ENCODE assay signal across 1 cellular context in genomic region chr6:35177139-35177538, GRCh38.
A peak's percentile ranks its signal among the peaks of the same experiment; 100 is the strongest.
TF ChIP-seq lines count a peak whose summit lies in the region.

No MANE protein-coding gene starts in this region.

TF ChIP-seq in K562, 482 proteins besides CTCF, POLR2A, EP300 and RAD21 (continued from another document and continues in another):
- TF ChIP-seq TCFL5 (CRISPR knock-in tag; conservative IDR thresholded peaks at IDR 0.05), result no peak
- peak; percentile 50 for TF ChIP-seq SPI1 (IDR thresholded peaks at IDR 0.05; ENCODE audit: borderline replicate concordance, low read depth, low read length)
- TF ChIP-seq COPS2 (conservative IDR thresholded peaks at IDR 0.05), result no peak
- no peak for TF ChIP-seq ZC3H11A (IDR thresholded peaks at IDR 0.05; ENCODE audit: low read depth, low read length)
- TF ChIP-seq KDM4B (IDR thresholded peaks at IDR 0.05; ENCODE audit: borderline replicate concordance in 2 of 2, low read depth in 1 of 2), result peak in 1 of 2 experiments; percentile 55; a peak in 1 of 4 replicates
- TF ChIP-seq ZNF165 (CRISPR knock-in tag; IDR thresholded peaks at IDR 0.05; ENCODE audit: borderline replicate concordance), result no peak
- TF ChIP-seq BRF1 (IDR thresholded peaks at IDR 0.05; ENCODE audit: borderline replicate concordance, extremely low read depth, insufficient read length), result no peak
- TF ChIP-seq CEBPB (tag; IDR thresholded peaks at IDR 0.05), result peak; percentile 97
- no peak for TF ChIP-seq PCBP2 (IDR thresholded peaks at IDR 0.05; ENCODE audit: low read depth, low read length, poor library complexity, severe bottlenecking)
- TF ChIP-seq KAT7 (CRISPR knock-in tag; IDR thresholded peaks at IDR 0.05; ENCODE audit: borderline replicate concordance), result no peak
- TF ChIP-seq IFI16 (CRISPR knock-in tag; IDR thresholded peaks at IDR 0.05), result no peak
- TF ChIP-seq DIDO1 (tag; IDR thresholded peaks at IDR 0.05; ENCODE audit: low read depth), result no peak; the same call in 1 of the 2 replicates
- no peak for TF ChIP-seq NR2C2 (CRISPR knock-in tag; IDR thresholded peaks at IDR 0.05)
- no peak for TF ChIP-seq NR2C2 (tag; IDR thresholded peaks at IDR 0.05)
- no peak for TF ChIP-seq ZNF280B (CRISPR knock-in tag; IDR thresholded peaks at IDR 0.05)
- no peak for TF ChIP-seq MTF1 (CRISPR knock-in tag; IDR thresholded peaks at IDR 0.05; ENCODE audit: borderline replicate concordance)
- TF ChIP-seq, protein P1, sequence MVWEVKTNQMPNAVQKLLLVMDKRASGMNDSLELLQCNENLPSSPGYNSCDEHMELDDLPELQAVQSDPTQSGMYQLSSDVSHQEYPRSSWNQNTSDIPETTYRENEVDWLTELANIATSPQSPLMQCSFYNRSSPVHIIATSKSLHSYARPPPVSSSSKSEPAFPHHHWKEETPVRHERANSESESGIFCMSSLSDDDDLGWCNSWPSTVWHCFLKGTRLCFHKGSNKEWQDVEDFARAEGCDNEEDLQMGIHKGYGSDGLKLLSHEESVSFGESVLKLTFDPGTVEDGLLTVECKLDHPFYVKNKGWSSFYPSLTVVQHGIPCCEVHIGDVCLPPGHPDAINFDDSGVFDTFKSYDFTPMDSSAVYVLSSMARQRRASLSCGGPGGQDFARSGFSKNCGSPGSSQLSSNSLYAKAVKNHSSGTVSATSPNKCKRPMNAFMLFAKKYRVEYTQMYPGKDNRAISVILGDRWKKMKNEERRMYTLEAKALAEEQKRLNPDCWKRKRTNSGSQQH (CRISPR knock-in tag; IDR thresholded peaks at IDR 0.05), result no peak
- TF ChIP-seq SNIP1 (IDR thresholded peaks at IDR 0.05; ENCODE audit: low read depth), result no peak
- TF ChIP-seq TCF3 (CRISPR knock-in tag; IDR thresholded peaks at IDR 0.05), result no peak
- no peak for TF ChIP-seq CAMTA2 (CRISPR knock-in tag; conservative IDR thresholded peaks at IDR 0.05)
- TF ChIP-seq ILF3 (IDR thresholded peaks at IDR 0.05; ENCODE audit: borderline replicate concordance), result no peak
- no peak for TF ChIP-seq U2AF1 (optimal IDR thresholded peaks at IDR 0.05; ENCODE audit: low read depth, low read length)
- TF ChIP-seq KLF16 (IDR thresholded peaks at IDR 0.05), result no peak
- TF ChIP-seq FOSL1 (tag; conservative IDR thresholded peaks at IDR 0.05), result no peak
- TF ChIP-seq ARNT (IDR thresholded peaks at IDR 0.05), result peak in 1 of 2 experiments; percentile 69; a peak in 1 of 4 replicates
- TF ChIP-seq ZNF507 (tag; conservative IDR thresholded peaks at IDR 0.05), result no peak
- TF ChIP-seq AFF1 (IDR thresholded peaks at IDR 0.05; ENCODE audit: low read depth in 1 of 2, partially characterized antibody in 2 of 2), result peak in 1 of 2 experiments; percentile 79
- TF ChIP-seq, protein P2, sequence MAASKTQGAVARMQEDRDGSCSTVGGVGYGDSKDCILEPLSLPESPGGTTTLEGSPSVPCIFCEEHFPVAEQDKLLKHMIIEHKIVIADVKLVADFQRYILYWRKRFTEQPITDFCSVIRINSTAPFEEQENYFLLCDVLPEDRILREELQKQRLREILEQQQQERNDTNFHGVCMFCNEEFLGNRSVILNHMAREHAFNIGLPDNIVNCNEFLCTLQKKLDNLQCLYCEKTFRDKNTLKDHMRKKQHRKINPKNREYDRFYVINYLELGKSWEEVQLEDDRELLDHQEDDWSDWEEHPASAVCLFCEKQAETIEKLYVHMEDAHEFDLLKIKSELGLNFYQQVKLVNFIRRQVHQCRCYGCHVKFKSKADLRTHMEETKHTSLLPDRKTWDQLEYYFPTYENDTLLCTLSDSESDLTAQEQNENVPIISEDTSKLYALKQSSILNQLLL (CRISPR knock-in tag; IDR thresholded peaks at IDR 0.05; ENCODE audit: borderline replicate concordance), result no peak
- TF ChIP-seq GATAD2A (IDR thresholded peaks at IDR 0.05), result no peak
- TF ChIP-seq ZNF184 (CRISPR knock-in tag; IDR thresholded peaks at IDR 0.05), result no peak
- no peak for TF ChIP-seq RBM17 (IDR thresholded peaks at IDR 0.05; ENCODE audit: borderline replicate concordance, low read depth, low read length)
- TF ChIP-seq FOXP4 (CRISPR knock-in tag; IDR thresholded peaks at IDR 0.05; ENCODE audit: borderline replicate concordance), result no peak
- no peak for TF ChIP-seq BHLHE40 (IDR thresholded peaks at IDR 0.05; ENCODE audit: low read length)
- TF ChIP-seq ZFP30 (CRISPR knock-in tag; IDR thresholded peaks at IDR 0.05; ENCODE audit: borderline replicate concordance), result no peak
- TF ChIP-seq, protein P3, sequence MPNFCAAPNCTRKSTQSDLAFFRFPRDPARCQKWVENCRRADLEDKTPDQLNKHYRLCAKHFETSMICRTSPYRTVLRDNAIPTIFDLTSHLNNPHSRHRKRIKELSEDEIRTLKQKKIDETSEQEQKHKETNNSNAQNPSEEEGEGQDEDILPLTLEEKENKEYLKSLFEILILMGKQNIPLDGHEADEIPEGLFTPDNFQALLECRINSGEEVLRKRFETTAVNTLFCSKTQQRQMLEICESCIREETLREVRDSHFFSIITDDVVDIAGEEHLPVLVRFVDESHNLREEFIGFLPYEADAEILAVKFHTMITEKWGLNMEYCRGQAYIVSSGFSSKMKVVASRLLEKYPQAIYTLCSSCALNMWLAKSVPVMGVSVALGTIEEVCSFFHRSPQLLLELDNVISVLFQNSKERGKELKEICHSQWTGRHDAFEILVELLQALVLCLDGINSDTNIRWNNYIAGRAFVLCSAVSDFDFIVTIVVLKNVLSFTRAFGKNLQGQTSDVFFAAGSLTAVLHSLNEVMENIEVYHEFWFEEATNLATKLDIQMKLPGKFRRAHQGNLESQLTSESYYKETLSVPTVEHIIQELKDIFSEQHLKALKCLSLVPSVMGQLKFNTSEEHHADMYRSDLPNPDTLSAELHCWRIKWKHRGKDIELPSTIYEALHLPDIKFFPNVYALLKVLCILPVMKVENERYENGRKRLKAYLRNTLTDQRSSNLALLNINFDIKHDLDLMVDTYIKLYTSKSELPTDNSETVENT (CRISPR knock-in tag; IDR thresholded peaks at IDR 0.05), result no peak
- TF ChIP-seq CREB1 (IDR thresholded peaks at IDR 0.05), result no peak
- TF ChIP-seq CREB1 (CRISPR knock-in tag; IDR thresholded peaks at IDR 0.05), result no peak
- no peak for TF ChIP-seq HDAC1 (IDR thresholded peaks at IDR 0.05)
- no peak for TF ChIP-seq ZNF282 (CRISPR knock-in tag; IDR thresholded peaks at IDR 0.05)
- TF ChIP-seq, protein P4, sequence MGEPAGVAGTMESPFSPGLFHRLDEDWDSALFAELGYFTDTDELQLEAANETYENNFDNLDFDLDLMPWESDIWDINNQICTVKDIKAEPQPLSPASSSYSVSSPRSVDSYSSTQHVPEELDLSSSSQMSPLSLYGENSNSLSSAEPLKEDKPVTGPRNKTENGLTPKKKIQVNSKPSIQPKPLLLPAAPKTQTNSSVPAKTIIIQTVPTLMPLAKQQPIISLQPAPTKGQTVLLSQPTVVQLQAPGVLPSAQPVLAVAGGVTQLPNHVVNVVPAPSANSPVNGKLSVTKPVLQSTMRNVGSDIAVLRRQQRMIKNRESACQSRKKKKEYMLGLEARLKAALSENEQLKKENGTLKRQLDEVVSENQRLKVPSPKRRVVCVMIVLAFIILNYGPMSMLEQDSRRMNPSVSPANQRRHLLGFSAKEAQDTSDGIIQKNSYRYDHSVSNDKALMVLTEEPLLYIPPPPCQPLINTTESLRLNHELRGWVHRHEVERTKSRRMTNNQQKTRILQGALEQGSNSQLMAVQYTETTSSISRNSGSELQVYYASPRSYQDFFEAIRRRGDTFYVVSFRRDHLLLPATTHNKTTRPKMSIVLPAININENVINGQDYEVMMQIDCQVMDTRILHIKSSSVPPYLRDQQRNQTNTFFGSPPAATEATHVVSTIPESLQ (CRISPR knock-in tag; IDR thresholded peaks at IDR 0.05), result no peak
- TF ChIP-seq NEUROD1 (IDR thresholded peaks at IDR 0.05; ENCODE audit: borderline replicate concordance, low read depth, low read length, partially characterized antibody), result no peak
- TF ChIP-seq ETV1 (tag; conservative IDR thresholded peaks at IDR 0.05; ENCODE audit: low read depth), result no peak
- no peak for TF ChIP-seq ZBTB9 (CRISPR knock-in tag; IDR thresholded peaks at IDR 0.05)
- TF ChIP-seq POLR3G (IDR thresholded peaks at IDR 0.05; ENCODE audit: extremely low read depth, insufficient read length, insufficient replicate concordance), result no peak
- 0 out of 2 replicates have a peak, but pooled peaks have one; percentile 36 for TF ChIP-seq PYGO2 (tag; IDR thresholded peaks at IDR 0.05)
- TF ChIP-seq HOXB6 (CRISPR knock-in tag; IDR thresholded peaks at IDR 0.05; ENCODE audit: borderline replicate concordance), result no peak
- TF ChIP-seq U2AF2 (optimal IDR thresholded peaks at IDR 0.05; ENCODE audit: low read depth, low read length), result no peak
- no peak for TF ChIP-seq ZNF263 (CRISPR knock-in tag; IDR thresholded peaks at IDR 0.05; ENCODE audit: borderline replicate concordance)
- TF ChIP-seq XRCC4 (IDR thresholded peaks at IDR 0.05; ENCODE audit: extremely low read depth, insufficient read depth, insufficient read length), result no peak
- TF ChIP-seq, protein P5, sequence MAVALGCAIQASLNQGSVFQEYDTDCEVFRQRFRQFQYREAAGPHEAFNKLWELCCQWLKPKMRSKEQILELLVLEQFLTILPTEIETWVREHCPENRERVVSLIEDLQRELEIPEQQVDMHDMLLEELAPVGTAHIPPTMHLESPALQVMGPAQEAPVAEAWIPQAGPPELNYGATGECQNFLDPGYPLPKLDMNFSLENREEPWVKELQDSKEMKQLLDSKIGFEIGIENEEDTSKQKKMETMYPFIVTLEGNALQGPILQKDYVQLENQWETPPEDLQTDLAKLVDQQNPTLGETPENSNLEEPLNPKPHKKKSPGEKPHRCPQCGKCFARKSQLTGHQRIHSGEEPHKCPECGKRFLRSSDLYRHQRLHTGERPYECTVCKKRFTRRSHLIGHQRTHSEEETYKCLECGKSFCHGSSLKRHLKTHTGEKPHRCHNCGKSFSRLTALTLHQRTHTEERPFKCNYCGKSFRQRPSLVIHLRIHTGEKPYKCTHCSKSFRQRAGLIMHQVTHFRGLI (CRISPR knock-in tag; IDR thresholded peaks at IDR 0.05), result no peak
- TF ChIP-seq RBM25 (IDR thresholded peaks at IDR 0.05; ENCODE audit: low read depth, low read length, severe bottlenecking), result no peak
- TF ChIP-seq SP1 (CRISPR knock-in tag; IDR thresholded peaks at IDR 0.05), result no peak
- TF ChIP-seq FOXK2 (conservative IDR thresholded peaks at IDR 0.05 in 1 of 2, IDR thresholded peaks at IDR 0.05 in 1 of 2; ENCODE audit: low read depth in 2 of 2), result no peak
- TF ChIP-seq CBFB (CRISPR knock-in tag; IDR thresholded peaks at IDR 0.05), result no peak
- TF ChIP-seq BRD9 (IDR thresholded peaks at IDR 0.05; ENCODE audit: low read depth, partially characterized antibody), result no peak
